Comparison of ENCODE assay signal across 2 cellular contexts in the genomic region with DNA sequence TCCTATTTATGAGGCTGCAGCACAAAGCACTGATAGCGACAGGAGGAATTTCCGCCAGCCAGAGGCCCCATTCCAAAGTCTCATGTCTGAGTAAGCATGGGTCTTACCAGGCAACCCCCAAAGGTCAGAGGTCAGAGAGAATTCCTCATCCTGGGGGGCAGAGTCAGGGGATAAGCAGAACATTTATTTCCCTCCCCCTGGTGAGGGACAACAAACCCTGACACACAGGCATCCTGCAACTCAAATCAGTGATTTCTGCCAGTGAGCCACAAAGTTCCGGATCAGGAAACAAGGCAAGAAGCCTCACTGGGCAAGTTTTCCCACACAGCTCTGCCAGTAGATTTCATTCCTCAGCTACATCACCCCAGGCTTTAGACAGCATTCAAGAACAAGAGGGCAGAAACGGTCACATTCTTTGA.
TF ChIP-seq lines count a peak whose summit lies in the region.

No MANE protein-coding gene starts in this region.

TF ChIP-seq in IMR-90, 13 proteins besides CTCF, POLR2A, EP300 and RAD21:
- TF ChIP-seq MAFK (IDR thresholded peaks at IDR 0.05; ENCODE audit: low read depth, low read length) (no peak), MAZ (IDR thresholded peaks at IDR 0.05; ENCODE audit: borderline replicate concordance, low read depth, low read length) (0 out of 2 replicates have a peak, but pooled peaks have one; percentile 8), RFX5 (IDR thresholded peaks at IDR 0.05; ENCODE audit: low read depth, low read length) (no peak)

TF ChIP-seq in HepG2, 621 proteins besides CTCF, POLR2A, EP300 and RAD21 (continues in another document):
- TF ChIP-seq, protein P1, sequence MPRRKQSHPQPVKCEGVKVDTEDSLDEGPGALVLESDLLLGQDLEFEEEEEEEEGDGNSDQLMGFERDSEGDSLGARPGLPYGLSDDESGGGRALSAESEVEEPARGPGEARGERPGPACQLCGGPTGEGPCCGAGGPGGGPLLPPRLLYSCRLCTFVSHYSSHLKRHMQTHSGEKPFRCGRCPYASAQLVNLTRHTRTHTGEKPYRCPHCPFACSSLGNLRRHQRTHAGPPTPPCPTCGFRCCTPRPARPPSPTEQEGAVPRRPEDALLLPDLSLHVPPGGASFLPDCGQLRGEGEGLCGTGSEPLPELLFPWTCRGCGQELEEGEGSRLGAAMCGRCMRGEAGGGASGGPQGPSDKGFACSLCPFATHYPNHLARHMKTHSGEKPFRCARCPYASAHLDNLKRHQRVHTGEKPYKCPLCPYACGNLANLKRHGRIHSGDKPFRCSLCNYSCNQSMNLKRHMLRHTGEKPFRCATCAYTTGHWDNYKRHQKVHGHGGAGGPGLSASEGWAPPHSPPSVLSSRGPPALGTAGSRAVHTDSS (CRISPR knock-in tag; conservative IDR thresholded peaks at IDR 0.05), result no peak
- no peak for TF ChIP-seq ZNF724P (CRISPR knock-in tag; IDR thresholded peaks at IDR 0.05; ENCODE audit: borderline replicate concordance)
- TF ChIP-seq HNF4A (CRISPR knock-in tag; IDR thresholded peaks at IDR 0.05), result peak; percentile 53
- no peak for TF ChIP-seq SATB2 (CRISPR knock-in tag; IDR thresholded peaks at IDR 0.05)
- peak; percentile 62 for TF ChIP-seq PITX1 (CRISPR knock-in tag; IDR thresholded peaks at IDR 0.05)
- no peak for TF ChIP-seq ZNF264 (CRISPR knock-in tag; IDR thresholded peaks at IDR 0.05)
- TF ChIP-seq ZBTB21 (CRISPR knock-in tag; IDR thresholded peaks at IDR 0.05), result no peak
- TF ChIP-seq, protein P2, sequence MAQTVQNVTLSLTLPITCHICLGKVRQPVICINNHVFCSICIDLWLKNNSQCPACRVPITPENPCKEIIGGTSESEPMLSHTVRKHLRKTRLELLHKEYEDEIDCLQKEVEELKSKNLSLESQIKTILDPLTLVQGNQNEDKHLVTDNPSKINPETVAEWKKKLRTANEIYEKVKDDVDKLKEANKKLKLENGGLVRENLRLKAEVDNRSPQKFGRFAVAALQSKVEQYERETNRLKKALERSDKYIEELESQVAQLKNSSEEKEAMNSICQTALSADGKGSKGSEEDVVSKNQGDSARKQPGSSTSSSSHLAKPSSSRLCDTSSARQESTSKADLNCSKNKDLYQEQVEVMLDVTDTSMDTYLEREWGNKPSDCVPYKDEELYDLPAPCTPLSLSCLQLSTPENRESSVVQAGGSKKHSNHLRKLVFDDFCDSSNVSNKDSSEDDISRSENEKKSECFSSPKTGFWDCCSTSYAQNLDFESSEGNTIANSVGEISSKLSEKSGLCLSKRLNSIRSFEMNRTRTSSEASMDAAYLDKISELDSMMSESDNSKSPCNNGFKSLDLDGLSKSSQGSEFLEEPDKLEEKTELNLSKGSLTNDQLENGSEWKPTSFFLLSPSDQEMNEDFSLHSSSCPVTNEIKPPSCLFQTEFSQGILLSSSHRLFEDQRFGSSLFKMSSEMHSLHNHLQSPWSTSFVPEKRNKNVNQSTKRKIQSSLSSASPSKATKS (CRISPR knock-in tag; IDR thresholded peaks at IDR 0.05), result no peak
- no peak for TF ChIP-seq ZNF431 (CRISPR knock-in tag; IDR thresholded peaks at IDR 0.05; ENCODE audit: borderline replicate concordance, low read depth)
- peak; percentile 12; the same call in 1 of the 2 replicates for TF ChIP-seq ELF3 (CRISPR knock-in tag; IDR thresholded peaks at IDR 0.05)
- no peak for TF ChIP-seq YEATS4 (CRISPR knock-in tag; IDR thresholded peaks at IDR 0.05; ENCODE audit: borderline replicate concordance)
- TF ChIP-seq ZNF616 (CRISPR knock-in tag; IDR thresholded peaks at IDR 0.05; ENCODE audit: low read depth), result no peak
- peak; percentile 59 for TF ChIP-seq SALL1 (CRISPR knock-in tag; IDR thresholded peaks at IDR 0.05)
- TF ChIP-seq ZNF343 (CRISPR knock-in tag; IDR thresholded peaks at IDR 0.05), result no peak
- TF ChIP-seq NR1H2 (CRISPR knock-in tag; IDR thresholded peaks at IDR 0.05; ENCODE audit: borderline replicate concordance, low read depth), result no peak
- TF ChIP-seq, protein P3, sequence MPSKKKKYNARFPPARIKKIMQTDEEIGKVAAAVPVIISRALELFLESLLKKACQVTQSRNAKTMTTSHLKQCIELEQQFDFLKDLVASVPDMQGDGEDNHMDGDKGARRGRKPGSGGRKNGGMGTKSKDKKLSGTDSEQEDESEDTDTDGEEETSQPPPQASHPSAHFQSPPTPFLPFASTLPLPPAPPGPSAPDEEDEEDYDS (CRISPR knock-in tag; IDR thresholded peaks at IDR 0.05), result no peak
- TF ChIP-seq MED1 (CRISPR knock-in tag; IDR thresholded peaks at IDR 0.05), result 0 out of 2 replicates have a peak, but pooled peaks have one; percentile 14
- TF ChIP-seq ZNF530 (CRISPR knock-in tag; IDR thresholded peaks at IDR 0.05; ENCODE audit: low read depth), result no peak
- TF ChIP-seq REPIN1 (CRISPR knock-in tag; IDR thresholded peaks at IDR 0.05; ENCODE audit: borderline replicate concordance, low read depth), result no peak
- no peak for TF ChIP-seq NFYB (CRISPR knock-in tag; IDR thresholded peaks at IDR 0.05)
- TF ChIP-seq ONECUT2 (CRISPR knock-in tag; IDR thresholded peaks at IDR 0.05), result no peak
- TF ChIP-seq RNF2 (conservative IDR thresholded peaks at IDR 0.05; ENCODE audit: low read depth), result no peak
- TF ChIP-seq ZNF619 (CRISPR knock-in tag; IDR thresholded peaks at IDR 0.05), result no peak
- TF ChIP-seq, protein P4, sequence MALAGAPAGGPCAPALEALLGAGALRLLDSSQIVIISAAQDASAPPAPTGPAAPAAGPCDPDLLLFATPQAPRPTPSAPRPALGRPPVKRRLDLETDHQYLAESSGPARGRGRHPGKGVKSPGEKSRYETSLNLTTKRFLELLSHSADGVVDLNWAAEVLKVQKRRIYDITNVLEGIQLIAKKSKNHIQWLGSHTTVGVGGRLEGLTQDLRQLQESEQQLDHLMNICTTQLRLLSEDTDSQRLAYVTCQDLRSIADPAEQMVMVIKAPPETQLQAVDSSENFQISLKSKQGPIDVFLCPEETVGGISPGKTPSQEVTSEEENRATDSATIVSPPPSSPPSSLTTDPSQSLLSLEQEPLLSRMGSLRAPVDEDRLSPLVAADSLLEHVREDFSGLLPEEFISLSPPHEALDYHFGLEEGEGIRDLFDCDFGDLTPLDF (CRISPR knock-in tag; IDR thresholded peaks at IDR 0.05), result no peak
- no peak for TF ChIP-seq ZNF207 (IDR thresholded peaks at IDR 0.05; ENCODE audit: borderline replicate concordance)
- TF ChIP-seq, protein P5, sequence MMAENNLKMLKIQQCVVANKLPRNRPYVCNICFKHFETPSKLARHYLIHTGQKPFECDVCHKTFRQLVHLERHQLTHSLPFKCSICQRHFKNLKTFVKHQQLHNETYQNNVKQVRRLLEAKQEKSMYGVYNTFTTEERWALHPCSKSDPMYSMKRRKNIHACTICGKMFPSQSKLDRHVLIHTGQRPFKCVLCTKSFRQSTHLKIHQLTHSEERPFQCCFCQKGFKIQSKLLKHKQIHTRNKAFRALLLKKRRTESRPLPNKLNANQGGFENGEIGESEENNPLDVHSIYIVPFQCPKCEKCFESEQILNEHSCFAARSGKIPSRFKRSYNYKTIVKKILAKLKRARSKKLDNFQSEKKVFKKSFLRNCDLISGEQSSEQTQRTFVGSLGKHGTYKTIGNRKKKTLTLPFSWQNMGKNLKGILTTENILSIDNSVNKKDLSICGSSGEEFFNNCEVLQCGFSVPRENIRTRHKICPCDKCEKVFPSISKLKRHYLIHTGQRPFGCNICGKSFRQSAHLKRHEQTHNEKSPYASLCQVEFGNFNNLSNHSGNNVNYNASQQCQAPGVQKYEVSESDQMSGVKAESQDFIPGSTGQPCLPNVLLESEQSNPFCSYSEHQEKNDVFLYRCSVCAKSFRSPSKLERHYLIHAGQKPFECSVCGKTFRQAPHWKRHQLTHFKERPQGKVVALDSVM (CRISPR knock-in tag; IDR thresholded peaks at IDR 0.05), result no peak
- no peak for TF ChIP-seq ZNF790 (CRISPR knock-in tag; IDR thresholded peaks at IDR 0.05; ENCODE audit: borderline replicate concordance)
- TF ChIP-seq, protein P6, sequence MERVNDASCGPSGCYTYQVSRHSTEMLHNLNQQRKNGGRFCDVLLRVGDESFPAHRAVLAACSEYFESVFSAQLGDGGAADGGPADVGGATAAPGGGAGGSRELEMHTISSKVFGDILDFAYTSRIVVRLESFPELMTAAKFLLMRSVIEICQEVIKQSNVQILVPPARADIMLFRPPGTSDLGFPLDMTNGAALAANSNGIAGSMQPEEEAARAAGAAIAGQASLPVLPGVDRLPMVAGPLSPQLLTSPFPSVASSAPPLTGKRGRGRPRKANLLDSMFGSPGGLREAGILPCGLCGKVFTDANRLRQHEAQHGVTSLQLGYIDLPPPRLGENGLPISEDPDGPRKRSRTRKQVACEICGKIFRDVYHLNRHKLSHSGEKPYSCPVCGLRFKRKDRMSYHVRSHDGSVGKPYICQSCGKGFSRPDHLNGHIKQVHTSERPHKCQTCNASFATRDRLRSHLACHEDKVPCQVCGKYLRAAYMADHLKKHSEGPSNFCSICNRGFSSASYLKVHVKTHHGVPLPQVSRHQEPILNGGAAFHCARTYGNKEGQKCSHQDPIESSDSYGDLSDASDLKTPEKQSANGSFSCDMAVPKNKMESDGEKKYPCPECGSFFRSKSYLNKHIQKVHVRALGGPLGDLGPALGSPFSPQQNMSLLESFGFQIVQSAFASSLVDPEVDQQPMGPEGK (CRISPR knock-in tag; IDR thresholded peaks at IDR 0.05), result peak; percentile 94
- TF ChIP-seq PHF21A (CRISPR knock-in tag; IDR thresholded peaks at IDR 0.05), result peak; percentile 61
- TF ChIP-seq, protein P7, sequence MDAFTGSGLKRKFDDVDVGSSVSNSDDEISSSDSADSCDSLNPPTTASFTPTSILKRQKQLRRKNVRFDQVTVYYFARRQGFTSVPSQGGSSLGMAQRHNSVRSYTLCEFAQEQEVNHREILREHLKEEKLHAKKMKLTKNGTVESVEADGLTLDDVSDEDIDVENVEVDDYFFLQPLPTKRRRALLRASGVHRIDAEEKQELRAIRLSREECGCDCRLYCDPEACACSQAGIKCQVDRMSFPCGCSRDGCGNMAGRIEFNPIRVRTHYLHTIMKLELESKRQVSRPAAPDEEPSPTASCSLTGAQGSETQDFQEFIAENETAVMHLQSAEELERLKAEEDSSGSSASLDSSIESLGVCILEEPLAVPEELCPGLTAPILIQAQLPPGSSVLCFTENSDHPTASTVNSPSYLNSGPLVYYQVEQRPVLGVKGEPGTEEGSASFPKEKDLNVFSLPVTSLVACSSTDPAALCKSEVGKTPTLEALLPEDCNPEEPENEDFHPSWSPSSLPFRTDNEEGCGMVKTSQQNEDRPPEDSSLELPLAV (CRISPR knock-in tag; conservative IDR thresholded peaks at IDR 0.05; ENCODE audit: low read depth), result no peak
- no peak for TF ChIP-seq ZKSCAN1 (IDR thresholded peaks at IDR 0.05; ENCODE audit: low read length)
- TF ChIP-seq ZMYM2 (CRISPR knock-in tag; IDR thresholded peaks at IDR 0.05), result no peak
- TF ChIP-seq GTF3A (CRISPR knock-in tag; conservative IDR thresholded peaks at IDR 0.05), result no peak
- no peak for TF ChIP-seq PRPF4 (IDR thresholded peaks at IDR 0.05; ENCODE audit: low read depth, low read length, poor library complexity, severe bottlenecking)
- TF ChIP-seq RORA (CRISPR knock-in tag; IDR thresholded peaks at IDR 0.05), result no peak
- TF ChIP-seq ZNF430 (CRISPR knock-in tag; IDR thresholded peaks at IDR 0.05), result no peak
- no peak for TF ChIP-seq ZFP82 (CRISPR knock-in tag; IDR thresholded peaks at IDR 0.05; ENCODE audit: borderline replicate concordance)
- TF ChIP-seq ZNF468 (CRISPR knock-in tag; IDR thresholded peaks at IDR 0.05), result no peak
- peak; percentile 34; the same call in 1 of the 2 replicates for TF ChIP-seq ETV5 (CRISPR knock-in tag; IDR thresholded peaks at IDR 0.05; ENCODE audit: borderline replicate concordance)
- TF ChIP-seq, protein P8, sequence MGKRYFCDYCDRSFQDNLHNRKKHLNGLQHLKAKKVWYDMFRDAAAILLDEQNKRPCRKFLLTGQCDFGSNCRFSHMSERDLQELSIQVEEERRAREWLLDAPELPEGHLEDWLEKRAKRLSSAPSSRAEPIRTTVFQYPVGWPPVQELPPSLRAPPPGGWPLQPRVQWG (CRISPR knock-in tag; IDR thresholded peaks at IDR 0.05; ENCODE audit: borderline replicate concordance, low read depth), result no peak
- TF ChIP-seq ZNF543 (CRISPR knock-in tag; IDR thresholded peaks at IDR 0.05), result no peak
- TF ChIP-seq, protein P9, sequence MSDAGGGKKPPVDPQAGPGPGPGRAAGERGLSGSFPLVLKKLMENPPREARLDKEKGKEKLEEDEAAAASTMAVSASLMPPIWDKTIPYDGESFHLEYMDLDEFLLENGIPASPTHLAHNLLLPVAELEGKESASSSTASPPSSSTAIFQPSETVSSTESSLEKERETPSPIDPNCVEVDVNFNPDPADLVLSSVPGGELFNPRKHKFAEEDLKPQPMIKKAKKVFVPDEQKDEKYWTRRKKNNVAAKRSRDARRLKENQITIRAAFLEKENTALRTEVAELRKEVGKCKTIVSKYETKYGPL (CRISPR knock-in tag; IDR thresholded peaks at IDR 0.05), result no peak
- no peak for TF ChIP-seq ZMAT3 (CRISPR knock-in tag; conservative IDR thresholded peaks at IDR 0.05)
- no peak for TF ChIP-seq ZNF550 (CRISPR knock-in tag; IDR thresholded peaks at IDR 0.05; ENCODE audit: borderline replicate concordance)
- no peak for TF ChIP-seq ZFP90 (CRISPR knock-in tag; IDR thresholded peaks at IDR 0.05; ENCODE audit: borderline replicate concordance)
- TF ChIP-seq NR2F2 (IDR thresholded peaks at IDR 0.05; ENCODE audit: borderline replicate concordance, low read depth), result peak; percentile 63
- TF ChIP-seq ZNF674 (CRISPR knock-in tag; IDR thresholded peaks at IDR 0.05; ENCODE audit: low read depth), result no peak
- no peak for TF ChIP-seq HIVEP1 (CRISPR knock-in tag; IDR thresholded peaks at IDR 0.05)
- TF ChIP-seq TRIM24 (CRISPR knock-in tag; IDR thresholded peaks at IDR 0.05), result no peak
- TF ChIP-seq ZNF20 (CRISPR knock-in tag; IDR thresholded peaks at IDR 0.05), result no peak
- TF ChIP-seq, protein P10, sequence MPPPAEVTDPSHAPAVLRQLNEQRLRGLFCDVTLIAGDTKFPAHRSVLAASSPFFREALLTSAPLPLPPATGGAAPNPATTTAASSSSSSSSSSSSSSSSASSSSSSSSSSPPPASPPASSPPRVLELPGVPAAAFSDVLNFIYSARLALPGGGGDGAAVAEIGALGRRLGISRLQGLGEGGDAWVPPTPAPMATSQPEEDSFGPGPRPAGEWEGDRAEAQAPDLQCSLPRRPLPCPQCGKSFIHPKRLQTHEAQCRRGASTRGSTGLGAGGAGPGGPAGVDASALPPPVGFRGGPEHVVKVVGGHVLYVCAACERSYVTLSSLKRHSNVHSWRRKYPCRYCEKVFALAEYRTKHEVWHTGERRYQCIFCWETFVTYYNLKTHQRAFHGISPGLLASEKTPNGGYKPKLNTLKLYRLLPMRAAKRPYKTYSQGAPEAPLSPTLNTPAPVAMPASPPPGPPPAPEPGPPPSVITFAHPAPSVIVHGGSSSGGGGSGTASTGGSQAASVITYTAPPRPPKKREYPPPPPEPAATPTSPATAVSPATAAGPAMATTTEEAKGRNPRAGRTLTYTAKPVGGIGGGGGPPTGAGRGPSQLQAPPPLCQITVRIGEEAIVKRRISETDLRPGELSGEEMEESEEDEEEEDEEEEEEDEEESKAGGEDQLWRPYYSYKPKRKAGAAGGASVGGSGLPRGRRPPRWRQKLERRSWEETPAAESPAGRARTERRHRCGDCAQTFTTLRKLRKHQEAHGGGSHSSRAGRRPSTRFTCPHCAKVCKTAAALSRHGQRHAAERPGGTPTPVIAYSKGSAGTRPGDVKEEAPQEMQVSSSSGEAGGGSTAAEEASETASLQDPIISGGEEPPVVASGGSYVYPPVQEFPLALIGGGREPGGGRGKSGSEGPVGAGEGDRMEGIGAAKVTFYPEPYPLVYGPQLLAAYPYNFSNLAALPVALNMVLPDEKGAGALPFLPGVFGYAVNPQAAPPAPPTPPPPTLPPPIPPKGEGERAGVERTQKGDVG (CRISPR knock-in tag; IDR thresholded peaks at IDR 0.05; ENCODE audit: borderline replicate concordance), result no peak
- no peak for TF ChIP-seq GLI4 (CRISPR knock-in tag; IDR thresholded peaks at IDR 0.05; ENCODE audit: borderline replicate concordance)
- no peak for TF ChIP-seq ZNF761 (CRISPR knock-in tag; conservative IDR thresholded peaks at IDR 0.05)
- no peak for TF ChIP-seq ZNF44 (CRISPR knock-in tag; IDR thresholded peaks at IDR 0.05)
- no peak for TF ChIP-seq HOXA9 (CRISPR knock-in tag; IDR thresholded peaks at IDR 0.05; ENCODE audit: borderline replicate concordance)
- TF ChIP-seq ZNF17 (CRISPR knock-in tag; IDR thresholded peaks at IDR 0.05), result no peak
